13 cellular contexts compared by ENCODE assay signal in genomic region chr3:14235003-14235876, GRCh38. TPM values are rescaled to one million over a fixed set of nuclear protein-coding genes. Genes with fewer than 3 reads are reported as not detected.
DNase-seq lines count a peak whose midpoint lies in the region; ATAC-seq and TF ChIP-seq lines count a peak whose summit lies in the region.
"Had no signal": no experiment of that assay in that cellular context is flagged by ENCODE, and none has a peak within 500 bp of the region (broad histone marks: within the 10 kb centered on the region; RNA-seq: fewer than 3 reads in every experiment).

No MANE protein-coding gene starts in this region.

- DNase-seq in HT-29 (ENCODE audit: low spot score) (peak; percentile 47), Peyer's patch (peak in 2 of 3 donors; percentile 70 to 87), osteoblast (ENCODE audit: insufficient read length, low spot score, missing footprints) (no peak), NCI-H748 treated with DMSO at 0.1 percent for 48 hours (lab: John Stamatoyannopoulos, UW) (no peak), sigmoid colon (no peak), NCI-H446 (lab: John Stamatoyannopoulos, UW) (no peak), UCSD-AML1 (lab: John Stamatoyannopoulos, UW; ENCODE audit: unreplicated experiment) (no peak)
- DNase-seq: amniotic stem cell, BE2C, DND-41, dorsolateral prefrontal cortex had no signal

- H3K4me3 ChIP-seq in Peyer's patch: no peak overlapping the region
- no peak overlapping the region for H3K4me3 ChIP-seq in gastroesophageal sphincter
- H3K4me3 ChIP-seq in osteoblast (ENCODE audit: insufficient read depth, low read length): no peak overlapping the region
- H3K4me3 ChIP-seq in sigmoid colon: no peak overlapping the region
- H3K4me3 ChIP-seq: dorsolateral prefrontal cortex had no signal

- H3K4me2 ChIP-seq in osteoblast (ENCODE audit: insufficient read depth, low read length): no peak overlapping the region

- H3K79me2 ChIP-seq in osteoblast (ENCODE audit: insufficient read depth, low read length): no peaks in the 10 kb centered on the region
- H3K79me2 ChIP-seq: parathyroid adenoma had no signal

- H3K27me3 ChIP-seq in Peyer's patch (no peaks in the 10 kb centered on the region), gastroesophageal sphincter (peaks cover 15% of the 10 kb centered on the region), osteoblast (ENCODE audit: insufficient read depth, low read length) (peaks cover 3% of the 10 kb centered on the region), sigmoid colon (no peaks in the 10 kb centered on the region)
- H3K27me3 ChIP-seq: BE2C had no signal

- H3K27ac ChIP-seq in Peyer's patch (peak overlapping the region in 3 of 4 donors; percentile 78 to 89 (median 83)), gastroesophageal sphincter (peak overlapping the region in 3 of 4 donors; percentile 33 to 63 (median 51)), osteoblast (ENCODE audit: low read depth, low read length) (no peak overlapping the region), sigmoid colon (peak overlapping the region in 1 of 4 donors; percentile 59)
- H3K27ac ChIP-seq: dorsolateral prefrontal cortex, parathyroid adenoma had no signal

- 29 to 53% methylated on average over 1 to 4 of the region's 4 CpGs for WGBS in gastroesophageal sphincter (ENCODE audit: low coverage in 1 of 2), 2 donors
- 34 to 56% methylated on average over 4 of the region's 4 CpGs for WGBS in sigmoid colon, 2 donors

- TF ChIP-seq CTCF in Peyer's patch (IDR thresholded peaks at IDR 0.05) (no peak), gastroesophageal sphincter (IDR thresholded peaks at IDR 0.05) (no peak), osteoblast (IDR thresholded peaks at IDR 0.05; ENCODE audit: extremely low read depth, low read depth, low read length) (no peak), sigmoid colon (IDR thresholded peaks at IDR 0.05) (no peak)

- H4K20me1 ChIP-seq in osteoblast (ENCODE audit: insufficient read depth, low read length): no peaks in the 10 kb centered on the region

- TF ChIP-seq POLR2A in Peyer's patch (IDR thresholded peaks at IDR 0.05): peak in 1 of 2 donors; percentile 33
- TF ChIP-seq POLR2A in gastroesophageal sphincter (IDR thresholded peaks at IDR 0.05): no peak
- TF ChIP-seq POLR2A in sigmoid colon (IDR thresholded peaks at IDR 0.05): no peak

- no peak for ATAC-seq in gastroesophageal sphincter

- intact Hi-C loops in sigmoid colon (cut with DNase I): no loop called here

- H3K9me3 ChIP-seq in Peyer's patch (no peaks in the 10 kb centered on the region), gastroesophageal sphincter (peaks cover 0 to 13% (median 0%) of the 10 kb centered on the region in 3 donors), osteoblast (ENCODE audit: low read depth, low read length) (no peaks in the 10 kb centered on the region), sigmoid colon (peaks cover 0 to 6% (median 0%) of the 10 kb centered on the region in 4 donors)
- H3K9me3 ChIP-seq: BE2C had no signal

- H3K4me1 ChIP-seq in Peyer's patch (peaks cover 0 to 12% (median 0%) of the 10 kb centered on the region in 4 donors), gastroesophageal sphincter (peaks cover 0 to 4% (median 0%) of the 10 kb centered on the region in 3 donors), osteoblast (ENCODE audit: insufficient read depth, low read length) (peaks cover 21% of the 10 kb centered on the region), sigmoid colon (no peaks in the 10 kb centered on the region)
- H3K4me1 ChIP-seq: BE2C, parathyroid adenoma had no signal

- TF ChIP-seq EP300 in gastroesophageal sphincter (IDR thresholded peaks at IDR 0.05): no peak
- no peak for TF ChIP-seq EP300 in sigmoid colon (IDR thresholded peaks at IDR 0.05)

- H3K36me3 ChIP-seq in Peyer's patch (no peaks in the 10 kb centered on the region), gastroesophageal sphincter (no peaks in the 10 kb centered on the region), osteoblast (ENCODE audit: insufficient read depth, low read length) (no peaks in the 10 kb centered on the region), sigmoid colon (no peaks in the 10 kb centered on the region)
- H3K36me3 ChIP-seq: BE2C had no signal

- H2AFZ ChIP-seq in osteoblast (ENCODE audit: low read length): peak overlapping the region; percentile 24
- H2AFZ ChIP-seq: parathyroid adenoma had no signal

RNA-seq across cellular contexts. Expression of gene LSM3, which starts 56.6 kb away (rescaled TPM):
- 7.1 and 7.4 TPM in 2 replicates for total RNA-seq in HT-29 (2014; rRNA removed; shearing (Covaris generic))
- total RNA-seq in Peyer's patch (10 to 100 TPM in 1 of 4 donors, 1 to 10 TPM in 3; 4.6 to 10.7 (median 7.0) TPM), gastroesophageal sphincter (10 to 100 TPM in 3 of 4 donors, 1 to 10 TPM in 1; 7.9 to 15.6 (median 12.7) TPM), osteoblast (5.1 and 5.6 TPM in 2 replicates), sigmoid colon (10 to 100 TPM in 3 of 4 donors, 1 to 10 TPM in 1; 8.0 to 17.1 (median 14.9) TPM)
- polyA plus RNA-seq in sigmoid colon: 10 to 100 TPM; 15.0 to 20.4 (median 19.2) TPM

RNA-seq across cellular contexts. Expression of gene XPC, which starts 56.8 kb away (rescaled TPM):
- total RNA-seq in HT-29 (2014; rRNA removed; shearing (Covaris generic)): 8.6 and 9.3 TPM in 2 replicates
- 10 to 100 TPM; 46.1 to 88.3 (median 78.6) TPM for total RNA-seq in Peyer's patch
- 10 to 100 TPM; 27.6 to 73.0 (median 34.4) TPM for total RNA-seq in gastroesophageal sphincter
- total RNA-seq in osteoblast: 50.1 and 52.1 TPM in 2 replicates
- 10 to 100 TPM; 30.3 to 37.5 (median 32.6) TPM for total RNA-seq in sigmoid colon
- 10 to 100 TPM in 1 of 3 donors, 1 to 10 TPM in 2; 8.1 to 20.0 (median 9.0) TPM for polyA plus RNA-seq in sigmoid colon

Comparison
In these comparisons a context has a peak if more than half of its experiments do, and no peak if none do; other contexts are left out.
1. DNase-seq: peak in HT-29 (single experiment) and Peyer's patch (2 of 3); none in osteoblast (single experiment), NCI-H748 treated with DMSO at 0.1 percent for 48 hours (single experiment), sigmoid colon (single experiment), NCI-H446 (0 of 2) and UCSD-AML1 (single experiment).